In genomic region chr4:74812056-74812455, GRCh38 we compare ENCODE assay signal across 1 cellular context. TPM values are rescaled to one million over a fixed set of nuclear protein-coding genes. Genes with fewer than 3 reads are reported as not detected.
"Had no signal": no experiment of that assay in that cellular context is flagged by ENCODE, and none has a peak within 500 bp of the region (broad histone marks: within the 10 kb centered on the region; RNA-seq: fewer than 3 reads in every experiment).

No MANE protein-coding gene starts in this region.

RNA-seq across cellular contexts. Expression of gene BTC, which starts 17.7 kb away (rescaled TPM):
- polyA plus RNA-seq: GM23248 had no signal
